ENCODE assay signal across 1 cellular context in genomic region chr12:47326190-47326589, GRCh38.
TF ChIP-seq lines count a peak whose summit lies in the region.

No MANE protein-coding gene starts in this region.

TF ChIP-seq in HepG2, 621 proteins besides CTCF, POLR2A, EP300 and RAD21:
- TF ChIP-seq AGO2 (optimal IDR thresholded peaks at IDR 0.05; ENCODE audit: low read depth, low read length) (no peak), CREB1 (IDR thresholded peaks at IDR 0.05) (peak; percentile 50; the same call in 1 of the 2 replicates), CREB1 (CRISPR knock-in tag; IDR thresholded peaks at IDR 0.05) (no peak)
